Comparison of ENCODE assay signal across 31 cellular contexts in genomic region chr7:63038987-63039386, GRCh38.
"Had no signal": no experiment of that assay in that cellular context is flagged by ENCODE, and none has a peak within 500 bp of the region (broad histone marks: within the 10 kb centered on the region; RNA-seq: fewer than 3 reads in every experiment).

No MANE protein-coding gene starts in this region.

- H3K4me1 Mint-ChIP-seq: naive thymus-derived CD8-positive, alpha-beta T cell; nephron progenitor cell; neural crest cell; stimulated activated memory B cell treated with anti-CD40 and anti-IgM and Interleukin-4, amounts not matched to agents 10 μg/mL and 1 μg/mL and 100 μg/mL, for 72 hours; stimulated activated naive CD8-positive, alpha-beta T cell treated with anti-CD3 and anti-CD28 coated beads, Interleukin-15, amount 100 ng/mL, for 72 hours had no signal

- H3K4me3 ChIP-seq: ovary, psoas muscle, right lobe of liver, skin epidermis, smooth muscle cell, spleen, suprapubic skin, testis, tibial artery, transverse colon, upper lobe of left lung, vagina had no signal

- DNase-seq: naive thymus-derived CD8-positive, alpha-beta T cell; nephron progenitor cell; nucleus accumbens; ovary; psoas muscle; right cardiac atrium; spleen; stimulated activated CD4-positive, alpha-beta T cell treated with anti-CD3 and anti-CD28 coated beads, Interleukin-12 subunit alpha, Interleukin-12 subunit beta, amount 100 ng/mL, for 4 hours; stimulated activated CD4-positive, alpha-beta T cell treated with anti-CD3 and anti-CD28 coated beads, Interleukin-1b, Interleukin-23, amount 100 ng/mL, for 48 hours; stimulated activated CD4-positive, alpha-beta T cell treated with anti-CD3 and anti-CD28 coated beads, Interleukin-4, amount 100 ng/mL, for 1 hour; stimulated activated CD4-positive, alpha-beta T cell treated with anti-CD3 and anti-CD28 coated beads, Interleukin-4, amount 100 ng/mL, for 4 hours; stimulated activated CD8-positive, alpha-beta memory T cell treated with anti-CD3 and anti-CD28 coated beads, Interleukin-4, amount 100 ng/mL, for 48 hours; stimulated activated naive CD4-positive, alpha-beta T cell; stimulated activated naive CD8-positive, alpha-beta T cell treated with anti-CD3 and anti-CD28 coated beads, Interleukin-15, amount 100 ng/mL, for 72 hours; stimulated activated naive CD8-positive, alpha-beta T cell treated with anti-CD3 and anti-CD28 coated beads, Interleukin-15, Interleukin-2, amounts not matched to agents 100 U/mL and 50 U/mL, for 24 hours; substantia nigra; testis; tibial artery; transverse colon; upper lobe of left lung had no signal

- H3K9me3 ChIP-seq: ovary, psoas muscle, right lobe of liver, testis, vagina had no signal

- H3K27ac ChIP-seq: neutrophil, ovary, parathyroid adenoma, psoas muscle, right lobe of liver, skin epidermis, spleen, suprapubic skin, testis, tibial artery, transverse colon, upper lobe of left lung, vagina had no signal

- H3K27ac Mint-ChIP-seq: naive thymus-derived CD8-positive, alpha-beta T cell; natural killer cell treated with Interleukin-12 subunit alpha and Interleukin-12 subunit beta and Interleukin-15 and Interleukin-18, amount 100 ng/mL, for 72 hours; nephron progenitor cell; progenitor cell of endocrine pancreas; stimulated activated memory B cell treated with anti-CD40 and anti-IgM and Interleukin-4, amounts not matched to agents 10 μg/mL and 1 μg/mL and 100 μg/mL, for 72 hours; stimulated activated naive CD8-positive, alpha-beta T cell treated with anti-CD3 and anti-CD28 coated beads, Interleukin-15, amount 100 ng/mL, for 72 hours had no signal

- H3K36me3 Mint-ChIP-seq: stimulated activated memory B cell treated with anti-CD40 and anti-IgM and Interleukin-4, amounts not matched to agents 10 μg/mL and 1 μg/mL and 100 μg/mL, for 72 hours had no signal

- H3K4me1 ChIP-seq: parathyroid adenoma, psoas muscle, right lobe of liver, spleen, suprapubic skin, tibial artery, transverse colon, upper lobe of left lung, vagina had no signal

- H3K9me3 Mint-ChIP-seq: nephron progenitor cell had no signal

- H3K27me3 ChIP-seq: neutrophil, ovary, right lobe of liver, spleen, suprapubic skin, testis, tibial artery, transverse colon, upper lobe of left lung, vagina had no signal

- H3K27me3 Mint-ChIP-seq: naive thymus-derived CD8-positive, alpha-beta T cell; natural killer cell treated with Interleukin-12 subunit alpha and Interleukin-12 subunit beta and Interleukin-15 and Interleukin-18, amount 100 ng/mL, for 72 hours; progenitor cell of endocrine pancreas; stimulated activated memory B cell treated with anti-CD40 and anti-IgM and Interleukin-4, amounts not matched to agents 10 μg/mL and 1 μg/mL and 100 μg/mL, for 72 hours; stimulated activated naive CD8-positive, alpha-beta T cell treated with anti-CD3 and anti-CD28 coated beads, Interleukin-15, amount 100 ng/mL, for 72 hours had no signal

- H3K36me3 ChIP-seq: neutrophil, ovary, right lobe of liver, spleen, suprapubic skin, tibial artery, transverse colon, upper lobe of left lung, vagina had no signal

- H3K4me3 Mint-ChIP-seq: naive thymus-derived CD8-positive, alpha-beta T cell; natural killer cell treated with Interleukin-12 subunit alpha and Interleukin-12 subunit beta and Interleukin-15 and Interleukin-18, amount 100 ng/mL, for 72 hours; nephron progenitor cell; neural crest cell; stimulated activated memory B cell treated with anti-CD40 and anti-IgM and Interleukin-4, amounts not matched to agents 10 μg/mL and 1 μg/mL and 100 μg/mL, for 72 hours; stimulated activated naive CD8-positive, alpha-beta T cell treated with anti-CD3 and anti-CD28 coated beads, Interleukin-15, amount 100 ng/mL, for 72 hours had no signal
